1 cellular context compared by ENCODE assay signal in the genomic region with DNA sequence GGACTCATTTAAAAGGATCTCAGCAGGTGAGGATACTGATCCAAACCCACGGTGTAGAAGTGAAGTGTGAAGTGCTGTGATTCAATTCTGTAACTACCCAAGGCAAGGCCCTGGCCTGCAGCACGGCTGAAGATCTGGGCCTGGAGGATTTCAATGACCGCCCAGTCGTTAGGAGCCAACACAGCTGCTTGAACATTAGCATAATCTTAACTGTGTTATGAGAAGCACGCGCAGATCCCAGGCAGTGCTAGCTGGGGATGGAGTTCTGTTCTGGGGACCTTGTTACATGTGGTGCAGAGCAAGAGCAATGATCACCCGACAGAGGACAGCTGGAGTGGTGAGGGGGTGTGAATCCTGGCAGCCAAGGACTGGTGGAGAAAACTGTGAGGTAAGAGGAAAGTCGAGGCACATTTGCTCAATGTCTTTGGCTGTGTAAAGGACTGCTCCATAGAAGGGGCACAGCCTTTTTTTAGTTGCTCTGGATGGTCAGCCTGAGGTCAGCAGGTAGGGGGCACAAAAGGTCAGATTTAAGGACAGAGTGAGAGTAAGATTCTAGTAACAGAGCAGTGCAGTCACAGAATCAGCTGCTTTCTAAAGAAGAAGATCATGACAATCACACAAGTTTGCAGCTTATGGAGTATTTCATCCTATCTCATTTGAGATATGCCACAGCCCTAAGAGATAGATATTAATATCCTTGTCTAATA.
TF ChIP-seq lines count a peak whose summit lies in the region.

No MANE protein-coding gene starts in this region.

TF ChIP-seq in HepG2, 621 proteins besides CTCF, POLR2A, EP300 and RAD21:
- no peak for TF ChIP-seq ZNF124 (CRISPR knock-in tag; IDR thresholded peaks at IDR 0.05)
- TF ChIP-seq ZNF691 (CRISPR knock-in tag; IDR thresholded peaks at IDR 0.05; ENCODE audit: borderline replicate concordance, low read depth), result no peak
- TF ChIP-seq PHF8 (CRISPR knock-in tag; IDR thresholded peaks at IDR 0.05), result no peak
- no peak for TF ChIP-seq ZNF883 (CRISPR knock-in tag; IDR thresholded peaks at IDR 0.05; ENCODE audit: not compliant biosample characterization)
- no peak for TF ChIP-seq ZNF431 (CRISPR knock-in tag; IDR thresholded peaks at IDR 0.05; ENCODE audit: borderline replicate concordance, low read depth)
- TF ChIP-seq ZNF510 (CRISPR knock-in tag; IDR thresholded peaks at IDR 0.05; ENCODE audit: low read depth), result no peak
- no peak for TF ChIP-seq GATA4 (IDR thresholded peaks at IDR 0.05; ENCODE audit: borderline replicate concordance, low read depth)
- no peak for TF ChIP-seq ZNF790 (CRISPR knock-in tag; IDR thresholded peaks at IDR 0.05; ENCODE audit: borderline replicate concordance)
- TF ChIP-seq RXRB (CRISPR knock-in tag; IDR thresholded peaks at IDR 0.05; ENCODE audit: borderline replicate concordance), result no peak
- no peak for TF ChIP-seq HOXA7 (CRISPR knock-in tag; IDR thresholded peaks at IDR 0.05)
- no peak for TF ChIP-seq HHEX (CRISPR knock-in tag; IDR thresholded peaks at IDR 0.05)
- no peak for TF ChIP-seq ZSCAN21 (CRISPR knock-in tag; IDR thresholded peaks at IDR 0.05; ENCODE audit: borderline replicate concordance)
- no peak for TF ChIP-seq POGK (CRISPR knock-in tag; conservative IDR thresholded peaks at IDR 0.05)
